8 cellular contexts compared by ENCODE assay signal in genomic region chr5:146623009-146623408, GRCh38.
"Had no signal": no experiment of that assay in that cellular context is flagged by ENCODE, and none has a peak within 500 bp of the region (broad histone marks: within the 10 kb centered on the region; RNA-seq: fewer than 3 reads in every experiment).

No MANE protein-coding gene starts in this region.

- H3K9me3 ChIP-seq: HAP-1 had no signal

- H3K36me3 ChIP-seq: HAP-1 had no signal

- H3K27ac ChIP-seq: GM23248, HL-60 had no signal

- DNase-seq: GOT3, H7, HFFc6, IMR-90 had no signal

- H3K4me1 ChIP-seq: HAP-1 had no signal

- H3K4me3 Mint-ChIP-seq: HFFc6 had no signal

- H3K27ac Mint-ChIP-seq: HFFc6 had no signal

- H3K9ac ChIP-seq: GM23248 had no signal

- H3K4me3 ChIP-seq: GM23248, HAP-1, K562 had no signal

- H2AFZ ChIP-seq: GM23248 had no signal
